In the genomic region with DNA sequence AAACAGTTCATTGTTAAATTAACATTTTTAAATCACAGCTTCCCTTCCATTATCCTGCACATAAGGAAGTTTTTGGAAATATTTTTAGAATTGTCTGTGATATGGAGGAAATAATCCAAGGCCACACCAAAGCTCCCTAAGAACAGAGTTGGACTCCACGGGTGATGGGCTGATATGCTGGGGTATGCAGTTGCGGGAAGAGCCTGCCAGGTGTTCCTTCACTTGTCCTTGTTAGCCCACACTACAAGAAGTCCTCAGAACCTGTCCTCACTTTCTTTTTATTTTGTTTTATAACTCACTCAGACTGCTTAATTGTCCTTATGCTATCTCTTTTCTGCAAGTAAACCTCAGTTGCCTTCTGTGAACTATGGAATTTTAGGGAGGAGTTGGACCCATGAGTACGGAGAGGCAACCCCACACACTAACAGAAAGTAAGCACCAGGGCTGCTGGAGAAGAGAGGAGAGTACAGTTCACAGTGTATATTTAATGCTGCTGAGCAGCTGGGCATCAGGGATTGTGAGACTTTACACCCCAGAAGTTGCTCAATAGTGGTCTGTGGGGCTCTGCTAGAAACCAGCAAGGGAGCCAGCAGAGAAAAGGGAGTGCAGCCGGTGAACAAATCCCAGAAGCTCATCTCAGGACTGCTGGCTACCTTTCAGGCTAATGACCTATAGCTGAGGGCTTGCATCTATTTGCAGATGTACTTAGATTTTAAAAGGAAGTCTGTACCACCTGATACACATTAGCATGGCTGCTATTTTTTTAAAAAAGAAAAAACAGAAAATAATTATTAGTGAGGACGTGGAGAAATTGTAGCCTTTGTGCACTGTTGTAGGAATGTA, we compare ENCODE assay signal across 8 cellular contexts.
DNase-seq lines count a peak whose midpoint lies in the region; ATAC-seq and TF ChIP-seq lines count a peak whose summit lies in the region.

No MANE protein-coding gene starts in this region.

- H3K4me3 Mint-ChIP-seq in nephron progenitor cell = no peak overlapping the region
- H3K4me3 Mint-ChIP-seq in effector memory CD8-positive, alpha-beta T cell = no peak overlapping the region

- H3K4me3 ChIP-seq in coronary artery = no peak overlapping the region

- peaks cover 10% of the 10 kb centered on the region for H3K4me1 Mint-ChIP-seq in nephron progenitor cell
- H3K4me1 Mint-ChIP-seq in effector memory CD8-positive, alpha-beta T cell (ENCODE audit: low read depth in 2 of 2) = no peaks in the 10 kb centered on the region

- H3K27ac Mint-ChIP-seq in nephron progenitor cell = peak overlapping the region; percentile 4
- H3K27ac Mint-ChIP-seq in effector memory CD8-positive, alpha-beta T cell = no peak overlapping the region

- peaks cover 2% of the 10 kb centered on the region for H3K27me3 Mint-ChIP-seq in nephron progenitor cell (ENCODE audit: low read depth, poor library complexity)
- no peaks in the 10 kb centered on the region for H3K27me3 Mint-ChIP-seq in effector memory CD8-positive, alpha-beta T cell

- no peaks in the 10 kb centered on the region for H3K9me3 Mint-ChIP-seq in nephron progenitor cell
- no peaks in the 10 kb centered on the region for H3K9me3 Mint-ChIP-seq in effector memory CD8-positive, alpha-beta T cell

- no peaks in the 10 kb centered on the region for H3K36me3 Mint-ChIP-seq in nephron progenitor cell (ENCODE audit: low read depth)
- peaks cover 2% of the 10 kb centered on the region for H3K36me3 Mint-ChIP-seq in effector memory CD8-positive, alpha-beta T cell (ENCODE audit: insufficient read depth)

- ATAC-seq in GM21619 (IDR thresholded peaks at IDR 0.05; ENCODE audit: unreplicated experiment) = no peak
- ATAC-seq in effector memory CD8-positive, alpha-beta T cell (replicated peaks) = no peak
- ATAC-seq in GM21723 (IDR thresholded peaks at IDR 0.05; ENCODE audit: unreplicated experiment) = no peak

- peak overlapping the region; percentile 24 for H3K27ac ChIP-seq in coronary artery

- DNase-seq in DMS 273 (lab: John Stamatoyannopoulos, UW; ENCODE audit: unreplicated experiment) = peak; percentile 95
- peak; percentile 64 for DNase-seq in NCI-H446 treated with DMSO at 0.1 percent for 48 hours (lab: John Stamatoyannopoulos, UW)
- DNase-seq in coronary artery (ENCODE audit: low spot score) = no peak
- no peak for DNase-seq in nephron progenitor cell
- DNase-seq in iPS-NIHi11 (ENCODE audit: low spot score) = no peak
- no peak for DNase-seq in effector memory CD8-positive, alpha-beta T cell

- no peak for TF ChIP-seq CTCF in coronary artery (IDR thresholded peaks at IDR 0.05)
- TF ChIP-seq CTCF in nephron progenitor cell (IDR thresholded peaks at IDR 0.05) = no peak

Comparison
In these comparisons a context has a peak if more than half of its experiments do, and no peak if none do; other contexts are left out.
1. DNase-seq: peak in DMS 273 (single experiment) and NCI-H446 treated with DMSO at 0.1 percent for 48 hours (single experiment); none in coronary artery (single experiment), nephron progenitor cell (single experiment), iPS-NIHi11 (single experiment) and effector memory CD8-positive, alpha-beta T cell (0 of 3).